1 cellular context compared by ENCODE assay signal in the genomic region with DNA sequence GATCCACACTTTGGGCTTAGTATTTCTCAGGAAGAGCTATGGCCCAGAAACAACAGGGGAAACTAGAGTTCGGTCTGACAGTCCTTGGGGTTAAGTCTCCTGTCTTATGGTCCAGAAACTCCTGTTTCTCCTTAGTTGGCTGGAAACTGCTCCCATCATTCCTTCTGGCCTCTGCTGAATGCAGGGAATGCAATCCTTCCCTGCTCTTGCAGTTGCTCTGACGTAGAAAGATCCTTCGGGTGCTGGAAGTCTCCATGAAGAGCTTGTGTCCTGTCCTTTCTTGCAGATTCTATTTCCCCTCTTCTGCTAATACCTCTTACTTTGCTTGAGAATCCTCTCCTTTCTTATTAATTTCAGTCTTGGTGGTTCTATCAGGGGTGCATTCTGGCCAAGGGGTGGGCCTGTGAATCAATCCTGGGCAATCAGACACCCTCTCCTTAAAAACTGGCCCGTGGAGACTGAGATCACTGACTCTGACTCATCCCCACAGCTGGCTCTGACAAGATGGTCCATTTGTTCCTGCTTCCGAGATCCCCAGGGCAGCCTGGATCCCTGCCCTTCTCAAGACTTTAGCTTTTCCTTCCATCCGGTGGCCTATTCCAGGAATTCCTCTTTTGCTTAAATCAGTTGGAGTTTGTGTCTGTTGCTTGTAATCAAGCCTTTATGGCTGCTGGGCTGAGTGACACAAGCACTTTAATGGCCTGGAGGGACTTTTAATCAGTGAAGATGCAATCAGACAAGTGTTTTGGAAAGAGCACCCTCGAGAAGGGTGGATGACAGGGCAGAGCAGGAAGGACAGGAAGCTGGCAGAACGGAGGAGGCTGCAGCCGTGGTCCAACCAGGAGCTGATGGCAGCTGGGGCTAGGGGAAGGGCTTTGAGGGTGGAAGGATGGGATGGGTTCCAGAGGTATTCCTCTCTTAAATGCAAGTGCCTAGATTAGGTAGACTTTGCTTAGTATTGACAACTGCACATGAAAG.
TF ChIP-seq lines count a peak whose summit lies in the region.

No MANE protein-coding gene starts in this region.

TF ChIP-seq in GM23338, 12 proteins besides CTCF, POLR2A, EP300 and RAD21 (continued from another document):
- TF ChIP-seq, protein P1, sequence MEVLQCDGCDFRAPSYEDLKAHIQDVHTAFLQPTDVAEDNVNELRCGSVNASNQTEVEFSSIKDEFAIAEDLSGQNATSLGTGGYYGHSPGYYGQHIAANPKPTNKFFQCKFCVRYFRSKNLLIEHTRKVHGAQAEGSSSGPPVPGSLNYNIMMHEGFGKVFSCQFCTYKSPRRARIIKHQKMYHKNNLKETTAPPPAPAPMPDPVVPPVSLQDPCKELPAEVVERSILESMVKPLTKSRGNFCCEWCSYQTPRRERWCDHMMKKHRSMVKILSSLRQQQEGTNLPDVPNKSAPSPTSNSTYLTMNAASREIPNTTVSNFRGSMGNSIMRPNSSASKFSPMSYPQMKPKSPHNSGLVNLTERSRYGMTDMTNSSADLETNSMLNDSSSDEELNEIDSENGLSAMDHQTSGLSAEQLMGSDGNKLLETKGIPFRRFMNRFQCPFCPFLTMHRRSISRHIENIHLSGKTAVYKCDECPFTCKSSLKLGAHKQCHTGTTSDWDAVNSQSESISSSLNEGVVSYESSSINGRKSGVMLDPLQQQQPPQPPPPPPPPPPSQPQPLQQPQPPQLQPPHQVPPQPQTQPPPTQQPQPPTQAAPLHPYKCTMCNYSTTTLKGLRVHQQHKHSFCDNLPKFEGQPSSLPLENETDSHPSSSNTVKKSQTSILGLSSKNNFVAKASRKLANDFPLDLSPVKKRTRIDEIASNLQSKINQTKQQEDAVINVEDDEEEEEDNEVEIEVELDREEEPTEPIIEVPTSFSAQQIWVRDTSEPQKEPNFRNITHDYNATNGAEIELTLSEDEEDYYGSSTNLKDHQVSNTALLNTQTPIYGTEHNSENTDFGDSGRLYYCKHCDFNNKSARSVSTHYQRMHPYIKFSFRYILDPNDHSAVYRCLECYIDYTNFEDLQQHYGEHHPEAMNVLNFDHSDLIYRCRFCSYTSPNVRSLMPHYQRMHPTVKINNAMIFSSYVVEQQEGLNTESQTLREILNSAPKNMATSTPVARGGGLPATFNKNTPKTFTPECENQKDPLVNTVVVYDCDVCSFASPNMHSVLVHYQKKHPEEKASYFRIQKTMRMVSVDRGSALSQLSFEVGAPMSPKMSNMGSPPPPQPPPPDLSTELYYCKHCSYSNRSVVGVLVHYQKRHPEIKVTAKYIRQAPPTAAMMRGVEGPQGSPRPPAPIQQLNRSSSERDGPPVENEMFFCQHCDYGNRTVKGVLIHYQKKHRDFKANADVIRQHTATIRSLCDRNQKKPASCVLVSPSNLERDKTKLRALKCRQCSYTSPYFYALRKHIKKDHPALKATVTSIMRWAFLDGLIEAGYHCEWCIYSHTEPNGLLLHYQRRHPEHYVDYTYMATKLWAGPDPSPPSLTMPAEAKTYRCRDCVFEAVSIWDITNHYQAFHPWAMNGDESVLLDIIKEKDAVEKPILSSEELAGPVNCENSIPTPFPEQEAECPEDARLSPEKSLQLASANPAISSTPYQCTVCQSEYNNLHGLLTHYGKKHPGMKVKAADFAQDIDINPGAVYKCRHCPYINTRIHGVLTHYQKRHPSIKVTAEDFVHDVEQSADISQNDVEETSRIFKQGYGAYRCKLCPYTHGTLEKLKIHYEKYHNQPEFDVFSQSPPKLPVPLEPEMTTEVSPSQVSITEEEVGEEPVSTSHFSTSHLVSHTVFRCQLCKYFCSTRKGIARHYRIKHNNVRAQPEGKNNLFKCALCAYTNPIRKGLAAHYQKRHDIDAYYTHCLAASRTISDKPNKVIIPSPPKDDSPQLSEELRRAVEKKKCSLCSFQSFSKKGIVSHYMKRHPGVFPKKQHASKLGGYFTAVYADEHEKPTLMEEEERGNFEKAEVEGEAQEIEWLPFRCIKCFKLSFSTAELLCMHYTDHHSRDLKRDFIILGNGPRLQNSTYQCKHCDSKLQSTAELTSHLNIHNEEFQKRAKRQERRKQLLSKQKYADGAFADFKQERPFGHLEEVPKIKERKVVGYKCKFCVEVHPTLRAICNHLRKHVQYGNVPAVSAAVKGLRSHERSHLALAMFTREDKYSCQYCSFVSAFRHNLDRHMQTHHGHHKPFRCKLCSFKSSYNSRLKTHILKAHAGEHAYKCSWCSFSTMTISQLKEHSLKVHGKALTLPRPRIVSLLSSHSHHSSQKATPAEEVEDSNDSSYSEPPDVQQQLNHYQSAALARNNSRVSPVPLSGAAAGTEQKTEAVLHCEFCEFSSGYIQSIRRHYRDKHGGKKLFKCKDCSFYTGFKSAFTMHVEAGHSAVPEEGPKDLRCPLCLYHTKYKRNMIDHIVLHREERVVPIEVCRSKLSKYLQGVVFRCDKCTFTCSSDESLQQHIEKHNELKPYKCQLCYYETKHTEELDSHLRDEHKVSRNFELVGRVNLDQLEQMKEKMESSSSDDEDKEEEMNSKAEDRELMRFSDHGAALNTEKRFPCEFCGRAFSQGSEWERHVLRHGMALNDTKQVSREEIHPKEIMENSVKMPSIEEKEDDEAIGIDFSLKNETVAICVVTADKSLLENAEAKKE (CRISPR knock-in tag; IDR thresholded peaks at IDR 0.05): no peak
- no peak for TF ChIP-seq ZNF114 (CRISPR knock-in tag; IDR thresholded peaks at IDR 0.05)
- no peak for TF ChIP-seq JUNB (IDR thresholded peaks at IDR 0.05; ENCODE audit: unreplicated experiment)
- TF ChIP-seq, protein P2, sequence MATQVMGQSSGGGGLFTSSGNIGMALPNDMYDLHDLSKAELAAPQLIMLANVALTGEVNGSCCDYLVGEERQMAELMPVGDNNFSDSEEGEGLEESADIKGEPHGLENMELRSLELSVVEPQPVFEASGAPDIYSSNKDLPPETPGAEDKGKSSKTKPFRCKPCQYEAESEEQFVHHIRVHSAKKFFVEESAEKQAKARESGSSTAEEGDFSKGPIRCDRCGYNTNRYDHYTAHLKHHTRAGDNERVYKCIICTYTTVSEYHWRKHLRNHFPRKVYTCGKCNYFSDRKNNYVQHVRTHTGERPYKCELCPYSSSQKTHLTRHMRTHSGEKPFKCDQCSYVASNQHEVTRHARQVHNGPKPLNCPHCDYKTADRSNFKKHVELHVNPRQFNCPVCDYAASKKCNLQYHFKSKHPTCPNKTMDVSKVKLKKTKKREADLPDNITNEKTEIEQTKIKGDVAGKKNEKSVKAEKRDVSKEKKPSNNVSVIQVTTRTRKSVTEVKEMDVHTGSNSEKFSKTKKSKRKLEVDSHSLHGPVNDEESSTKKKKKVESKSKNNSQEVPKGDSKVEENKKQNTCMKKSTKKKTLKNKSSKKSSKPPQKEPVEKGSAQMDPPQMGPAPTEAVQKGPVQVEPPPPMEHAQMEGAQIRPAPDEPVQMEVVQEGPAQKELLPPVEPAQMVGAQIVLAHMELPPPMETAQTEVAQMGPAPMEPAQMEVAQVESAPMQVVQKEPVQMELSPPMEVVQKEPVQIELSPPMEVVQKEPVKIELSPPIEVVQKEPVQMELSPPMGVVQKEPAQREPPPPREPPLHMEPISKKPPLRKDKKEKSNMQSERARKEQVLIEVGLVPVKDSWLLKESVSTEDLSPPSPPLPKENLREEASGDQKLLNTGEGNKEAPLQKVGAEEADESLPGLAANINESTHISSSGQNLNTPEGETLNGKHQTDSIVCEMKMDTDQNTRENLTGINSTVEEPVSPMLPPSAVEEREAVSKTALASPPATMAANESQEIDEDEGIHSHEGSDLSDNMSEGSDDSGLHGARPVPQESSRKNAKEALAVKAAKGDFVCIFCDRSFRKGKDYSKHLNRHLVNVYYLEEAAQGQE (IDR thresholded peaks at IDR 0.05; ENCODE audit: unreplicated experiment): no peak
- TF ChIP-seq CREB1 (CRISPR knock-in tag; IDR thresholded peaks at IDR 0.05; ENCODE audit: low read depth): no peak
- no peak for TF ChIP-seq EZH2 (IDR thresholded peaks at IDR 0.05; ENCODE audit: low read depth, unreplicated experiment)
TF ChIP-seq in GM23338: peak in this region for 0.
